ENCODE assay signal across 8 cellular contexts in genomic region chr10:63523015-63523414, GRCh38. TPM values are rescaled to one million over a fixed set of nuclear protein-coding genes. Genes with fewer than 3 reads are reported as not detected.
DNase-seq lines count a peak whose midpoint lies in the region; ATAC-seq, FAIRE-seq and TF ChIP-seq lines count a peak whose summit lies in the region.

No MANE protein-coding gene starts in this region.

- H3K4me2 ChIP-seq in HepG2 (ENCODE audit: low read depth, low read length) = peak overlapping the region; percentile 90

- POLR2A ChIA-PET in HepG2 (lab: Yijun Ruan, JAX) = interaction anchor here (0.9 to 2.0 kb wide), 2 partner anchors 255 to 258 kb away, joined by 3 to 12 read pairs; no protein-coding TSS in a partner anchor
- POLR2A ChIA-PET in GM10248 (lab: Yijun Ruan, JAX) = interaction anchor here (0.6 to 1.7 kb wide), 4 partner anchors 31 to 1626 kb away, joined by 3 to 5 read pairs (median 4); no protein-coding TSS in a partner anchor

- DNase-seq in HepG2 (ENCODE audit: low spot score) (no peak), right lobe of liver (no peak), breast epithelium (ENCODE audit: low spot score in 2 of 2) (no peak), GM10248 (ENCODE audit: extremely low spot score) (no peak), germinal center (ENCODE audit: low spot score) (no peak), SIG-M5 treated with dmso at 0.1 percent for 504 hours (lab: John Stamatoyannopoulos, UW; ENCODE audit: unreplicated experiment) (no peak)

- H3K27me3 ChIP-seq in HepG2 (ENCODE audit: control insufficient read depth in 1 of 2, insufficient read depth in 2 of 2, low read length in 2 of 2) = no peaks in the 10 kb centered on the region
- no peaks in the 10 kb centered on the region for H3K27me3 ChIP-seq in right lobe of liver
- H3K27me3 ChIP-seq in breast epithelium = no peaks in the 10 kb centered on the region
- H3K27me3 ChIP-seq in muscle layer of duodenum (ENCODE audit: low read depth, low read length) = no peaks in the 10 kb centered on the region

- FAIRE-seq in HepG2 (lab: Jason Lieb, UNC) = no peak

- TF ChIP-seq EP300 in HepG2 (IDR thresholded peaks at IDR 0.05; ENCODE audit: low read depth in 2 of 2, low read length in 2 of 2) = no peak
- TF ChIP-seq EP300 in HepG2 (CRISPR knock-in tag; IDR thresholded peaks at IDR 0.05; ENCODE audit: borderline replicate concordance) = no peak

- BruUV-seq in HepG2 (replicated peaks; lab: Mats Ljungman, UMichigan) = no TSS peak

- no peaks in the 10 kb centered on the region for H3K9me3 ChIP-seq in HepG2 (ENCODE audit: low read length)
- H3K9me3 ChIP-seq in right lobe of liver = no peaks in the 10 kb centered on the region
- H3K9me3 ChIP-seq in breast epithelium = no peaks in the 10 kb centered on the region
- no peaks in the 10 kb centered on the region for H3K9me3 ChIP-seq in muscle layer of duodenum (ENCODE audit: control insufficient read depth in 1 of 2, low read length in 2 of 2)

- CTCF ChIA-PET in HepG2 (lab: Yijun Ruan, JAX; ENCODE audit: low intra/inter-chr PET ratio, low total read pairs) (no interaction called here), GM10248 (lab: Yijun Ruan, JAX) (interaction anchor here (0.8 to 2.0 kb wide), 11 partner anchors 8 to 306 kb away, joined by 3 to 10 read pairs (median 4); no protein-coding TSS in a partner anchor)

- H3K79me2 ChIP-seq in HepG2 (ENCODE audit: insufficient read depth, low read length) = peaks cover 85% of the 10 kb centered on the region

- TF ChIP-seq POLR2A in HepG2 (IDR thresholded peaks at IDR 0.05; ENCODE audit: insufficient read depth in 1 of 2, low read depth in 2 of 2, low read length in 2 of 2) = no peak
- TF ChIP-seq POLR2A in right lobe of liver (IDR thresholded peaks at IDR 0.05) = no peak
- TF ChIP-seq POLR2A in breast epithelium (IDR thresholded peaks at IDR 0.05) = no peak

- H2AFZ ChIP-seq in HepG2 (ENCODE audit: low read length) = no peak overlapping the region

- H4K20me1 ChIP-seq in HepG2 (ENCODE audit: insufficient read depth, low read length) = peaks cover 4% of the 10 kb centered on the region; the same call in 1 of the 2 replicates

- H3K4me3 ChIP-seq in HepG2 (replicated peaks in 1 of 3; ENCODE audit: insufficient read depth in 1 of 3, low read depth in 2 of 3, low read length in 3 of 3) (peak overlapping the region in 1 of 3 experiments; percentile 87; a peak in 2 of 6 replicates), right lobe of liver (no peak overlapping the region), breast epithelium (peak overlapping the region in 1 of 3 donors; percentile 12), muscle layer of duodenum (ENCODE audit: low read depth in 1 of 2, low read length in 2 of 2) (peak overlapping the region; percentile 82 to 87)

- WGBS in HepG2 (ENCODE audit: low lambda C conversion rate) = 65% methylated on average over 2 of the region's 2 CpGs
- 70% methylated on average over 2 of the region's 2 CpGs for WGBS in right lobe of liver (ENCODE audit: insufficient coverage, low coverage, low lambda C conversion rate, missing lambda C conversion rate)

- TF ChIP-seq RAD21 in HepG2 (CRISPR knock-in tag; IDR thresholded peaks at IDR 0.05) = no peak

- no peak for ATAC-seq in HepG2
- no peak for ATAC-seq in right lobe of liver
- ATAC-seq in HG03025 (IDR thresholded peaks at IDR 0.05; ENCODE audit: low FRiP score, unreplicated experiment) = no peak

- peak overlapping the region; percentile 99; the same call in 1 of the 2 replicates for H3K9ac ChIP-seq in HepG2 (ENCODE audit: insufficient read depth, low read depth, low read length)

- H3K27ac ChIP-seq in HepG2 (ENCODE audit: extremely low read length, insufficient read depth, low read length) (no peak overlapping the region), right lobe of liver (no peak overlapping the region), breast epithelium (peak overlapping the region; percentile 78 to 99), muscle layer of duodenum (ENCODE audit: low read length) (peak overlapping the region; percentile 92)

- H3K4me1 ChIP-seq in HepG2 (ENCODE audit: insufficient read depth, low read length) (peaks cover 68% of the 10 kb centered on the region), right lobe of liver (peaks cover 0 to 13% (median 2%) of the 10 kb centered on the region in 4 donors), breast epithelium (no peaks in the 10 kb centered on the region), muscle layer of duodenum (ENCODE audit: control insufficient read depth in 1 of 2, insufficient read depth in 2 of 2, low read length in 2 of 2) (peaks cover 8 to 34% of the 10 kb centered on the region in 2 donors)

- H3K36me3 ChIP-seq in HepG2 (replicated peaks in 1 of 2; ENCODE audit: control insufficient read depth in 1 of 2, insufficient read depth in 2 of 2, low read length in 2 of 2) = no peaks in the 10 kb centered on the region
- no peaks in the 10 kb centered on the region for H3K36me3 ChIP-seq in right lobe of liver
- no peaks in the 10 kb centered on the region for H3K36me3 ChIP-seq in breast epithelium
- no peaks in the 10 kb centered on the region for H3K36me3 ChIP-seq in muscle layer of duodenum (ENCODE audit: control insufficient read depth in 1 of 2, insufficient read depth in 2 of 2, low read length in 2 of 2)

- no peak for TF ChIP-seq CTCF in HepG2 (CRISPR knock-in tag; IDR thresholded peaks at IDR 0.05)
- TF ChIP-seq CTCF in right lobe of liver (IDR thresholded peaks at IDR 0.05) = no peak
- TF ChIP-seq CTCF in breast epithelium (IDR thresholded peaks at IDR 0.05) = no peak
- no peak for TF ChIP-seq CTCF in GM10248 (IDR thresholded peaks at IDR 0.05; ENCODE audit: control extremely low read depth, extremely low read depth, low read depth, missing control alignments)

- in situ Hi-C loops in HepG2 (cut with HindIII; ENCODE audit: extremely low pct_ligation_motif_present, low pct_unique_long_range_greater_than_20kb) = no loop called here

- intact Hi-C loops in HepG2 (cut with micrococcal nuclease; ENCODE audit: unreplicated experiment) (loop anchor here (2.0 to 5.0 kb wide), 2 partner anchors 256 to 306 kb away; no protein-coding TSS in a partner anchor), right lobe of liver (cut with DNase I) (no loop called here), breast epithelium (cut with DNase I; ENCODE audit: low total_unique reads) (no loop called here)

TF ChIP-seq in HepG2, 621 proteins besides CTCF, POLR2A, EP300 and RAD21 (continues in another document):
- TF ChIP-seq ZNF124 (CRISPR knock-in tag; IDR thresholded peaks at IDR 0.05) (no peak), SALL2 (CRISPR knock-in tag; IDR thresholded peaks at IDR 0.05) (no peak), ZNF749 (CRISPR knock-in tag; IDR thresholded peaks at IDR 0.05; ENCODE audit: borderline replicate concordance) (no peak)

RNA-seq across cellular contexts. Expression of gene REEP3, which starts 1.8 kb away (rescaled TPM):
- total RNA-seq in HepG2 (2016; rRNA removed; fragmentation: Illumina TruSeq; extraction: Trizol) (29.1 and 31.4 TPM in 2 replicates), right lobe of liver (10 to 100 TPM; 21.1 to 38.8 (median 28.0) TPM), breast epithelium (10 to 100 TPM; 55.4 to 74.1 (median 63.6) TPM)
- total RNA-seq in HepG2 (2016; cell fraction: cytosol; rRNA removed; fragmentation: Illumina TruSeq; extraction: Trizol; ENCODE audit: low read depth) = 23.6 and 27.7 TPM in 2 replicates
- total RNA-seq in HepG2 (2016; cell fraction: insoluble cytoplasmic fraction; rRNA removed; fragmentation: Illumina TruSeq; extraction: Trizol) = 27.1 and 27.9 TPM in 2 replicates
- total RNA-seq in HepG2 (2016; cell fraction: membrane; rRNA removed; fragmentation: Illumina TruSeq; extraction: Trizol) = 34.9 and 39.7 TPM in 2 replicates
- total RNA-seq in HepG2 (2016; cell fraction: nucleus; rRNA removed; fragmentation: Illumina TruSeq; extraction: Trizol) = 13.9 and 19.8 TPM in 2 replicates
- 5.3 and 7.1 TPM in 2 replicates for polyA plus RNA-seq in HepG2 (2011; rRNA removed)
- 5.4 and 8.4 TPM in 2 replicates for polyA plus RNA-seq in HepG2 (2011; cell fraction: cytosol; rRNA removed)
- polyA plus RNA-seq in HepG2 (2011; cell fraction: nucleus; rRNA removed) = 2.7 and 4.4 TPM in 2 replicates
- polyA plus RNA-seq in HepG2 (2012) = 8.7 and 10.0 TPM in 2 replicates
- polyA plus RNA-seq in HepG2 (2016; cell fraction: cytosol; fragmentation: Illumina TruSeq; extraction: Trizol; ENCODE audit: low read depth) = 45.4 and 52.0 TPM in 2 replicates
- polyA plus RNA-seq in HepG2 (2016; cell fraction: insoluble cytoplasmic fraction; fragmentation: Illumina TruSeq; extraction: Trizol; ENCODE audit: low read depth) = 20.1 and 20.9 TPM in 2 replicates
- polyA plus RNA-seq in HepG2 (2016; cell fraction: membrane; fragmentation: Illumina TruSeq; extraction: Trizol; ENCODE audit: low read depth) = 31.9 and 38.5 TPM in 2 replicates
- polyA plus RNA-seq in HepG2 (2016; cell fraction: nucleus; fragmentation: Illumina TruSeq; extraction: Trizol; ENCODE audit: insufficient read depth, low read depth) = 25.8 and 29.3 TPM in 2 replicates
- polyA minus RNA-seq in HepG2 (2011; rRNA and poly(A)+ RNA removed; ENCODE audit: low replicate concordance) = 2.4 and 4.6 TPM in 2 replicates
- 9.3 and 9.6 TPM in 2 replicates for polyA minus RNA-seq in HepG2 (2011; cell fraction: cytosol; rRNA and poly(A)+ RNA removed)
- polyA minus RNA-seq in HepG2 (2011; cell fraction: nucleus; rRNA and poly(A)+ RNA removed) = 6.3 and 7.8 TPM in 2 replicates

RNA-seq across cellular contexts. Expression of gene JMJD1C, which starts 57.2 kb away (rescaled TPM):
- total RNA-seq in HepG2 (2016; rRNA removed; fragmentation: Illumina TruSeq; extraction: Trizol) = 42.7 and 51.4 TPM in 2 replicates
- total RNA-seq in HepG2 (2016; cell fraction: cytosol; rRNA removed; fragmentation: Illumina TruSeq; extraction: Trizol; ENCODE audit: low read depth) = 10.6 and 12.0 TPM in 2 replicates
- total RNA-seq in HepG2 (2016; cell fraction: insoluble cytoplasmic fraction; rRNA removed; fragmentation: Illumina TruSeq; extraction: Trizol) = 38.0 and 48.1 TPM in 2 replicates
- 16.5 and 17.1 TPM in 2 replicates for total RNA-seq in HepG2 (2016; cell fraction: membrane; rRNA removed; fragmentation: Illumina TruSeq; extraction: Trizol)
- total RNA-seq in HepG2 (2016; cell fraction: nucleus; rRNA removed; fragmentation: Illumina TruSeq; extraction: Trizol) = 121 and 123 TPM in 2 replicates
- polyA plus RNA-seq in HepG2 (2011; rRNA removed) = 34.9 and 42.3 TPM in 2 replicates
- polyA plus RNA-seq in HepG2 (2011; cell fraction: cytosol; rRNA removed) = 15.7 and 25.3 TPM in 2 replicates
- polyA plus RNA-seq in HepG2 (2011; cell fraction: nucleus; rRNA removed) = 46.2 and 51.3 TPM in 2 replicates
- polyA plus RNA-seq in HepG2 (2012) = 44.1 and 47.8 TPM in 2 replicates
- 0.93 and 1.1 TPM in 2 replicates for polyA plus RNA-seq in HepG2 (2016; cell fraction: cytosol; fragmentation: Illumina TruSeq; extraction: Trizol; ENCODE audit: low read depth)
- polyA plus RNA-seq in HepG2 (2016; cell fraction: insoluble cytoplasmic fraction; fragmentation: Illumina TruSeq; extraction: Trizol; ENCODE audit: low read depth) = 22.2 and 27.2 TPM in 2 replicates
- polyA plus RNA-seq in HepG2 (2016; cell fraction: membrane; fragmentation: Illumina TruSeq; extraction: Trizol; ENCODE audit: low read depth) = 2.7 and 3.3 TPM in 2 replicates
- polyA plus RNA-seq in HepG2 (2016; cell fraction: nucleus; fragmentation: Illumina TruSeq; extraction: Trizol; ENCODE audit: insufficient read depth, low read depth) = 68.6 and 81.1 TPM in 2 replicates
- 45.1 and 116 TPM in 2 replicates for polyA minus RNA-seq in HepG2 (2011; rRNA and poly(A)+ RNA removed; ENCODE audit: low replicate concordance)
- polyA minus RNA-seq in HepG2 (2011; cell fraction: cytosol; rRNA and poly(A)+ RNA removed) = 51.2 and 58.4 TPM in 2 replicates
- polyA minus RNA-seq in HepG2 (2011; cell fraction: nucleus; rRNA and poly(A)+ RNA removed) = 378 and 386 TPM in 2 replicates
- total RNA-seq in right lobe of liver = 10 to 100 TPM; 29.6 to 53.3 (median 38.2) TPM
- total RNA-seq in breast epithelium = 100 to 1,000 TPM; 134 to 327 (median 162) TPM

Comparison
In these comparisons a context has a peak if more than half of its experiments do, and no peak if none do; other contexts are left out.
1. H3K27ac ChIP-seq: peak in breast epithelium (2 of 2) and muscle layer of duodenum (single experiment); none in HepG2 (single experiment) and right lobe of liver (0 of 3).
2. H3K4me3 ChIP-seq: peak in muscle layer of duodenum (2 of 2); none in right lobe of liver (0 of 3).